16 cellular contexts compared by ENCODE assay signal in the genomic region with DNA sequence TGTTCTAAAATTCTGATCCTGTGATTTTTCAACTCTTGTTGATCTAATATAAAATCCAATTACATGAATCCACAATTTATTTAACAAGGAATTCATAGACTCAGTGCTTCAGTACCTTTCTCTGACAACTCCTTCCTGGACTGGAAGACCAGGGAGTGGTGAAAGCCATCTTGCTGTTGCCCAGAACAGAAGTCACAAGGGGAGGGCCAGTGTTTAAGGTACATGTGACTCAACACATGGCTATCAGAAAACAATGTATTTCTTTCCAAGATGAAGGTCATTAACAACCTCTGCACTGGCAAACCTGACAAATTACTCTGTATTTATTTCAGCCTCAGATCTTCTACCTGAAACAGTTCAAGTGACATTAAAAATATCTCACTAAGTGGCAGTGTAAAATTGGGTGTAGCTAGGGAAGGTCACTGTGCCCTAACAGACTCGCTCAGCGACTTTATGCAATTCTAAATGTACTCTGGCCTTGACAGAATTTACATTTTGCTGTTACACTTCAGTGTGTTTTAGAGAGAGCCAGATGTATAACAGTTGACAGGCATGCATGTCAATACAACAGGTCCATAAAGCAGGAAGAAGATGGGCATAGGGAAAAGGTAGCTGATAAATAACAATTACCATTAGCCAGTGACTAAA.
DNase-seq lines count a peak whose midpoint lies in the region; ATAC-seq and TF ChIP-seq lines count a peak whose summit lies in the region.
"Had no signal": no experiment of that assay in that cellular context is flagged by ENCODE, and none has a peak within 500 bp of the region (broad histone marks: within the 10 kb centered on the region; RNA-seq: fewer than 3 reads in every experiment).

No MANE protein-coding gene starts in this region.

- peak overlapping the region; percentile 23 for H3K27ac ChIP-seq in left ventricle myocardium inferior (replicated peaks)
- H3K27ac ChIP-seq in hepatocyte: peak overlapping the region; percentile 79
- H3K27ac ChIP-seq: BLaER1 had no signal

- H3K36me3 ChIP-seq in left ventricle myocardium inferior (no peaks in the 10 kb centered on the region), hepatocyte (replicated peaks; ENCODE audit: insufficient read depth, low read depth) (no peaks in the 10 kb centered on the region)
- H3K36me3 ChIP-seq: BLaER1 had no signal

- TF ChIP-seq CTCF in left ventricle myocardium inferior (IDR thresholded peaks at IDR 0.05; ENCODE audit: borderline replicate concordance) (no peak), hepatocyte (IDR thresholded peaks at IDR 0.05; ENCODE audit: poor library complexity) (no peak), nephron (IDR thresholded peaks at IDR 0.05; ENCODE audit: unreplicated experiment in 3 of 3) (no peak), type B pancreatic cell (conservative IDR thresholded peaks at IDR 0.05) (no peak), GM20000 (IDR thresholded peaks at IDR 0.05; ENCODE audit: extremely low read depth, missing control alignments) (no peak)

- H3K4me1 ChIP-seq in left ventricle myocardium inferior: peaks cover 39% of the 10 kb centered on the region
- peaks cover 25% of the 10 kb centered on the region for H3K4me1 ChIP-seq in hepatocyte (ENCODE audit: insufficient read depth)
- H3K4me1 ChIP-seq: BLaER1 had no signal

- H3K79me2 ChIP-seq in hepatocyte: no peaks in the 10 kb centered on the region

- peaks cover 42% of the 10 kb centered on the region for H3K4me1 Mint-ChIP-seq in nephron
- H3K4me1 Mint-ChIP-seq in type B pancreatic cell (ENCODE audit: unreplicated experiment): no peaks in the 10 kb centered on the region
- H3K4me1 Mint-ChIP-seq: CD14-positive monocyte; CD4-positive, alpha-beta memory T cell had no signal

- H4K20me1 ChIP-seq in hepatocyte (ENCODE audit: insufficient read depth, poor library complexity, severe bottlenecking): no peaks in the 10 kb centered on the region
- H4K20me1 ChIP-seq: BLaER1 had no signal

- H3K27me3 ChIP-seq in left ventricle myocardium inferior (ENCODE audit: low read depth): no peaks in the 10 kb centered on the region
- H3K27me3 ChIP-seq in hepatocyte: no peaks in the 10 kb centered on the region
- H3K27me3 ChIP-seq: BLaER1 had no signal

- WGBS in hepatocyte (ENCODE audit: low lambda C conversion rate, missing lambda C conversion rate): 78% methylated on average over 2 of the region's 2 CpGs

- H3K36me3 Mint-ChIP-seq in nephron (ENCODE audit: low read depth) (no peaks in the 10 kb centered on the region), type B pancreatic cell (no peaks in the 10 kb centered on the region)
- H3K36me3 Mint-ChIP-seq: CD14-positive monocyte; CD4-positive, alpha-beta memory T cell had no signal

- no peaks in the 10 kb centered on the region for H3K9me2 ChIP-seq in hepatocyte (replicated peaks; ENCODE audit: insufficient read depth)

- H3K4me3 Mint-ChIP-seq in nephron (no peak overlapping the region), type B pancreatic cell (no peak overlapping the region)
- H3K4me3 Mint-ChIP-seq: CD14-positive monocyte; CD4-positive, alpha-beta memory T cell; H9 had no signal

- intact Hi-C loops in left ventricle myocardium inferior (cut with micrococcal nuclease) (no loop called here), Right ventricle myocardium inferior (cut with DNase I) (no loop called here)

- no peak overlapping the region for H2AFZ ChIP-seq in hepatocyte

- ATAC-seq in Right ventricle myocardium inferior: no peak

- H3K9me3 Mint-ChIP-seq in nephron (no peaks in the 10 kb centered on the region), type B pancreatic cell (no peaks in the 10 kb centered on the region)
- H3K9me3 Mint-ChIP-seq: H9 had no signal

- DNase-seq in left ventricle myocardium inferior (no peak), Right ventricle myocardium inferior (ENCODE audit: missing footprints) (no peak), hepatocyte (ENCODE audit: low spot score) (no peak), type B pancreatic cell (ENCODE audit: extremely low spot score, unreplicated experiment) (no peak), pons (ENCODE audit: low spot score) (no peak), GM20000 (ENCODE audit: low spot score) (no peak), NCI-H345 (lab: John Stamatoyannopoulos, UW) (no peak)
- DNase-seq: 8988T; CD4-positive, alpha-beta memory T cell; DMS153; DMS79; GDM1; H9 had no signal

- H3K9me3 ChIP-seq in left ventricle myocardium inferior (replicated peaks): no peaks in the 10 kb centered on the region
- no peaks in the 10 kb centered on the region for H3K9me3 ChIP-seq in hepatocyte (ENCODE audit: low read depth)
- H3K9me3 ChIP-seq: BLaER1 had no signal

- H3K27me3 Mint-ChIP-seq in nephron (ENCODE audit: low read depth) (no peaks in the 10 kb centered on the region), type B pancreatic cell (peaks cover 9% of the 10 kb centered on the region)
- H3K27me3 Mint-ChIP-seq: CD4-positive, alpha-beta memory T cell had no signal

- H3K27ac Mint-ChIP-seq in nephron (peak overlapping the region; percentile 44 to 87 (median 62)), type B pancreatic cell (peak overlapping the region; percentile 6)
- H3K27ac Mint-ChIP-seq: CD14-positive monocyte; CD4-positive, alpha-beta memory T cell; H9 had no signal

- no peak overlapping the region for H3K4me2 ChIP-seq in hepatocyte
- H3K4me2 ChIP-seq: BLaER1 had no signal

- H3K4me3 ChIP-seq in left ventricle myocardium inferior (no peak overlapping the region), hepatocyte (no peak overlapping the region)
- H3K4me3 ChIP-seq: BLaER1 had no signal
